Comparison of ENCODE assay signal across 1 cellular context in genomic region chr10:69337312-69338132, GRCh38.
TF ChIP-seq lines count a peak whose summit lies in the region.

No MANE protein-coding gene starts in this region.

TF ChIP-seq in A549, 52 proteins besides CTCF, POLR2A, EP300 and RAD21 (continued from another document):
- TF ChIP-seq REST (IDR thresholded peaks at IDR 0.05), result no peak
- TF ChIP-seq MAZ (IDR thresholded peaks at IDR 0.05; ENCODE audit: borderline replicate concordance, low read depth, low read length), result no peak
- no peak for TF ChIP-seq CHD2 (IDR thresholded peaks at IDR 0.05; ENCODE audit: low read length, partially characterized antibody)
- no peak for TF ChIP-seq HOXA7 (CRISPR knock-in tag; IDR thresholded peaks at IDR 0.05)
- no peak for TF ChIP-seq HOXB5 (CRISPR knock-in tag; IDR thresholded peaks at IDR 0.05)
- TF ChIP-seq CHD4 (IDR thresholded peaks at IDR 0.05; ENCODE audit: borderline replicate concordance), result no peak
- TF ChIP-seq RARB (CRISPR knock-in tag; IDR thresholded peaks at IDR 0.05), result no peak
- no peak for TF ChIP-seq HDAC2 (IDR thresholded peaks at IDR 0.05)
- TF ChIP-seq ZNF302 (CRISPR knock-in tag; IDR thresholded peaks at IDR 0.05), result no peak
- TF ChIP-seq NR3C1 (IDR thresholded peaks at IDR 0.05), result no peak
